ENCODE assay signal across 8 cellular contexts in genomic region chr21:44931501-44932365, GRCh38. TPM values are rescaled to one million over a fixed set of nuclear protein-coding genes. Genes with fewer than 3 reads are reported as not detected.
DNase-seq lines count a peak whose midpoint lies in the region; ATAC-seq and TF ChIP-seq lines count a peak whose summit lies in the region.

No MANE protein-coding gene starts in this region.

- intact Hi-C loops in mucosa of descending colon (cut with DNase I, micrococcal nuclease): loop anchor here in 1 of 2 donors (5.0 kb wide), 1 partner anchor 39 kb away; no protein-coding TSS in a partner anchor
- intact Hi-C loops in posterior vena cava (cut with DNase I): loop anchor here in 1 of 2 donors (5.0 kb wide), 1 partner anchor 39 kb away; no protein-coding TSS in a partner anchor

- H3K27ac ChIP-seq in HUES6 (ENCODE audit: low read depth, low read length): no peak overlapping the region

- ATAC-seq in mucosa of descending colon (peak; percentile 9), GM19452 (IDR thresholded peaks at IDR 0.05; ENCODE audit: unreplicated experiment) (no peak)

- H3K4me3 ChIP-seq in HUES6 (ENCODE audit: low read depth, low read length) (peak overlapping the region; percentile 49), cardiac fibroblast (replicated peaks in 1 of 2; ENCODE audit: low read depth in 2 of 2, low read length in 2 of 2) (peak overlapping the region; percentile 29 to 47), mucosa of descending colon (no peak overlapping the region)

- in situ Hi-C loops in ACHN (cut with HindIII; ENCODE audit: low pct_ligation_motif_present, low pct_unique_long_range_greater_than_20kb, low sequenced_read_pairs): no loop called here

- H3K4me1 ChIP-seq in HUES6 (ENCODE audit: control insufficient read depth, insufficient read depth, low read length) (peaks cover 35% of the 10 kb centered on the region), mucosa of descending colon (ENCODE audit: low read depth) (peaks cover 14% of the 10 kb centered on the region)

- peaks cover 78% of the 10 kb centered on the region for H3K27me3 ChIP-seq in HUES6 (ENCODE audit: control insufficient read depth, insufficient read depth, low read length)

- no peak overlapping the region for H3K9ac ChIP-seq in HUES6 (ENCODE audit: low read length)

- no peaks in the 10 kb centered on the region for H3K36me3 ChIP-seq in HUES6 (ENCODE audit: control insufficient read depth, insufficient read depth, low read length)
- no peaks in the 10 kb centered on the region for H3K36me3 ChIP-seq in mucosa of descending colon (ENCODE audit: low read depth)

- TF ChIP-seq CTCF in cardiac fibroblast (IDR thresholded peaks at IDR 0.05; ENCODE audit: low read depth, low read length) (no peak), mucosa of descending colon (IDR thresholded peaks at IDR 0.05) (no peak)

- H3K9me3 ChIP-seq in HUES6 (ENCODE audit: control insufficient read depth, insufficient read depth, low read depth, low read length) (no peaks in the 10 kb centered on the region), mucosa of descending colon (no peaks in the 10 kb centered on the region)

- peak; percentile 18 for DNase-seq in ACHN
- no peak for DNase-seq in cardiac fibroblast (ENCODE audit: low read depth in 2 of 2)
- peak in 1 of 3 donors; percentile 66 for DNase-seq in mucosa of descending colon
- DNase-seq in C1 segment of cervical spinal cord (lab: John Stamatoyannopoulos, UW): no peak
- no peak for DNase-seq in NCI-H1436 (lab: John Stamatoyannopoulos, UW)
- no peak for DNase-seq in posterior vena cava (ENCODE audit: low spot score)

RNA-seq across cellular contexts. Expression of gene SLX9, which starts 8.1 kb away (rescaled TPM):
- total RNA-seq in mucosa of descending colon (10 to 100 TPM; 19.8 to 42.2 (median 20.9) TPM), posterior vena cava (10 to 100 TPM; 25.8 to 31.6 TPM)

RNA-seq across cellular contexts. Expression of gene ITGB2, which starts 11.0 kb away (rescaled TPM):
- total RNA-seq in mucosa of descending colon (10 to 100 TPM; 10.8 to 52.3 (median 51.1) TPM), posterior vena cava (100 to 1,000 TPM in 1 of 2 donors, 10 to 100 TPM in 1; 47.9 to 122 TPM)

RNA-seq across cellular contexts. Expression of gene PTTG1IP, which starts 58.2 kb away (rescaled TPM):
- total RNA-seq in mucosa of descending colon (100 to 1,000 TPM; 202 to 391 (median 286) TPM), posterior vena cava (100 to 1,000 TPM; 202 to 246 TPM)
